Comparison of ENCODE assay signal across 8 cellular contexts in the genomic region with DNA sequence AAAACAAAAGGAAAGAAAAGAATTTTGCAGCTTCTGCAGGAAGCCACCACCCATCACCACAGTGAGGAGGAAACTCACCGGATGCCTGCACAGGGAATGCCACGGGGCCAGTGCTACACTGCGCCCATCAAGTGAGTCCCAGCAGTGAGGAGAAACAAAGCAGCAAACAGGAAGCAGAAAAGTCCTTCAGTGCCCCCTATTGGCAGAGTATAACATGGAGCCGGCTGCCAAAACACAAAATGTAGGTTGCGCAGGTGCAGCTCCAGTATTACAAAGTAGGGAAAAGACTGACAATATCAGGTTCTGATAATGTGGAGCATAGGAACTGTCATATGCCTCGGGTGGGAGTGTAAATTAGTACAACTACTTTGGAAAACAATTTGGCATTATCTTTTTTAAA. TPM values are rescaled to one million over a fixed set of nuclear protein-coding genes. Genes with fewer than 3 reads are reported as not detected.
DNase-seq lines count a peak whose midpoint lies in the region; ATAC-seq, FAIRE-seq and TF ChIP-seq lines count a peak whose summit lies in the region.

No MANE protein-coding gene starts in this region.

- H3K36me3 ChIP-seq in DOHH2 (ENCODE audit: control insufficient read depth, low read length) (no peaks in the 10 kb centered on the region), pancreas (no peaks in the 10 kb centered on the region)

- H3K4me1 ChIP-seq in DOHH2 (ENCODE audit: control insufficient read depth, low read length) (no peaks in the 10 kb centered on the region), pancreas (no peaks in the 10 kb centered on the region)

- H3K27ac ChIP-seq in DOHH2 (ENCODE audit: low read depth, low read length) (no peak overlapping the region), HL-60 (replicated peaks) (no peak overlapping the region), dorsolateral prefrontal cortex (no peak overlapping the region), pancreas (no peak overlapping the region)

- no peaks in the 10 kb centered on the region for H3F3A ChIP-seq in DOHH2 (ENCODE audit: control insufficient read depth, insufficient read depth)

- 12 to 32% methylated on average over 6 of the region's 6 CpGs for WGBS in pancreas, 2 donors

- no peak for FAIRE-seq in pancreas (lab: Jason Lieb, UNC)

- H4K20me1 ChIP-seq in DOHH2 (ENCODE audit: control insufficient read depth, insufficient read depth, low read depth, low read length), result no peaks in the 10 kb centered on the region

- no peaks in the 10 kb centered on the region for H3K79me2 ChIP-seq in DOHH2 (ENCODE audit: control insufficient read depth, low read length)

- no peaks in the 10 kb centered on the region for H3K9me3 ChIP-seq in DOHH2 (ENCODE audit: control insufficient read depth, insufficient read depth, low read length)
- H3K9me3 ChIP-seq in pancreas, result no peaks in the 10 kb centered on the region

- H3K27me3 ChIP-seq in DOHH2 (ENCODE audit: control insufficient read depth, low read length), result no peaks in the 10 kb centered on the region
- H3K27me3 ChIP-seq in HL-60 (ENCODE audit: insufficient read depth, poor library complexity, severe bottlenecking), result peaks cover 2% of the 10 kb centered on the region
- peaks cover 0 to 65% (median 9%) of the 10 kb centered on the region in 45 donors for H3K27me3 ChIP-seq in dorsolateral prefrontal cortex
- H3K27me3 ChIP-seq in pancreas, result no peaks in the 10 kb centered on the region

- H3K4me2 ChIP-seq in DOHH2 (ENCODE audit: low read length), result no peak overlapping the region

- ATAC-seq in pancreas, result peak; percentile 50 to 89 (median 76)
- ATAC-seq in HG02981 (IDR thresholded peaks at IDR 0.05; ENCODE audit: unreplicated experiment), result no peak
- no peak for ATAC-seq in GM21515 (IDR thresholded peaks at IDR 0.05; ENCODE audit: unreplicated experiment)

- intact Hi-C loops in dorsolateral prefrontal cortex (cut with DNase I) (no loop called here), pancreas (cut with DNase I) (no loop called here)

- no peak overlapping the region for H3K4me3 ChIP-seq in DOHH2 (ENCODE audit: low read length)
- H3K4me3 ChIP-seq in HL-60 (replicated peaks; ENCODE audit: insufficient read depth, low read length), result no peak overlapping the region
- no peak overlapping the region for H3K4me3 ChIP-seq in dorsolateral prefrontal cortex
- no peak overlapping the region for H3K4me3 ChIP-seq in pancreas

- H3K9me2 ChIP-seq in DOHH2 (replicated peaks; ENCODE audit: control insufficient read depth, low read length), result no peaks in the 10 kb centered on the region

- peak; percentile 45 for TF ChIP-seq CTCF in DOHH2 (IDR thresholded peaks at IDR 0.05; ENCODE audit: low read depth, low read length, poor library complexity, severe bottlenecking)
- TF ChIP-seq CTCF in HL-60 (IDR thresholded peaks at IDR 0.05; ENCODE audit: insufficient read depth, low read length), result peak; percentile 37
- peak in 50 of 56 donors; percentile 9 to 62 (median 40) for TF ChIP-seq CTCF in dorsolateral prefrontal cortex (IDR thresholded peaks at IDR 0.05 in 54 of 56, conservative IDR thresholded peaks at IDR 0.05 in 2 of 56; ENCODE audit: low read depth in 1 of 56, partially characterized antibody in 56 of 56)
- TF ChIP-seq CTCF in pancreas (IDR thresholded peaks at IDR 0.05), result peak in 3 of 4 donors; percentile 26 to 37 (median 28)

- in situ Hi-C loops in SK-MEL-5 (cut with HindIII; ENCODE audit: low pct_unique_long_range_greater_than_20kb, low sequenced_read_pairs), result no loop called here

- DNase-seq in HL-60 (ENCODE audit: low read depth in 1 of 2, low spot score in 1 of 2) (peak in 1 of 2 experiments; percentile 35), SK-MEL-5 (ENCODE audit: low read depth, low spot score) (peak; percentile 63), dorsolateral prefrontal cortex (no peak), pancreas (peak in 1 of 6 donors; percentile 45), COLO829 (ENCODE audit: low spot score) (no peak)

RNA-seq across cellular contexts. Expression of a gene that starts 23.3 kb away (rescaled TPM):
- total RNA-seq in SK-MEL-5 (2014; rRNA removed; shearing (Covaris generic)), result 3.4 and 5.8 TPM in 2 replicates
- polyA plus RNA-seq in SK-MEL-5 (2015; cell fraction: cytosol; rRNA removed), result 3.4 and 3.5 TPM in 2 replicates
- 11.8 and 12.7 TPM in 2 replicates for polyA plus RNA-seq in SK-MEL-5 (2015; cell fraction: nucleus; rRNA removed)
- total RNA-seq in dorsolateral prefrontal cortex (1 to 10 TPM; 1.5 to 4.2 (median 2.2) TPM), pancreas (1 to 10 TPM in 1 of 6 donors, under 1 TPM in 5; 0.63 to 1.1 (median 0.86) TPM)
- 1 to 10 TPM; 1.3 to 2.9 TPM for polyA plus RNA-seq in pancreas

RNA-seq across cellular contexts. Expression of a gene that starts 47.6 kb away (rescaled TPM):
- total RNA-seq in SK-MEL-5 (2014; rRNA removed; shearing (Covaris generic)), result 2.9 TPM in 2 replicates
- polyA plus RNA-seq in SK-MEL-5 (2015; cell fraction: cytosol; rRNA removed), result 1.7 and 2.6 TPM in 2 replicates
- polyA plus RNA-seq in SK-MEL-5 (2015; cell fraction: nucleus; rRNA removed), result 2.3 and 3.4 TPM in 2 replicates
- 100 to 1,000 TPM in 78 of 120 experiments, 10 to 100 TPM in 42; 53.1 to 142 (median 108) TPM for total RNA-seq in dorsolateral prefrontal cortex
- total RNA-seq in pancreas, result 10 to 100 TPM in 1 of 6 donors, 1 to 10 TPM in 5; 3.6 to 11.5 (median 4.7) TPM
- polyA plus RNA-seq in pancreas, result 1 to 10 TPM in 1 of 2 donors, under 1 TPM in 1; 0.76 to 1.4 TPM

Comparison
In these comparisons a context has a peak if more than half of its experiments do, and no peak if none do; other contexts are left out.
1. ATAC-seq: peak in pancreas (4 of 4); none in HG02981 (single experiment) and GM21515 (single experiment).
2. RNA of a gene that starts 47.6 kb away (total RNA-seq): 53.1 to 142 TPM in dorsolateral prefrontal cortex; 3.6 to 11.5 TPM in pancreas and 2.9 TPM in SK-MEL-5; every median in the first group is over 4 times any median in the second.
3. Peak in every context shown above with its lines, with median percentiles within 50 percentile points of each other: CTCF ChIP-seq.